11 cellular contexts compared by ENCODE assay signal in the genomic region with DNA sequence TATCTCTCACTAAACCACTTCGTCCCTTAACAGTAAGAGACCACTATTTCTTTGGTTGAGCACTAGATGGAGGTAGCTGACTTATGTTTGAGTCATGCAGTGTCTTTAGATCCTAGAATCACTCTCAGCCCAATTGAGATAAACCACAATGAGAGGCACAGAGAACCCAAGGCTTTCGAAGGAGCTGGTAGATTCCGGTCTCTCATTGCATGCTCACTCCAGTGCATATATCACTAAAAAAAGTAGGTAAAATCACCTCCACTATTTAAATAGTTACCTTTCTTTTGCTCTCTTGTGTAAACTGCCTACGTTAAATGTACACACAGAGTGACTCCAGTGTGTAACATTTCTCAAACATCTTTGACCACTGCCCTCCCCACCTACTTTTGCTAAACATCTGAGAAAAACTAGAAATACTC. TPM values are rescaled to one million over a fixed set of nuclear protein-coding genes. Genes with fewer than 3 reads are reported as not detected.
DNase-seq lines count a peak whose midpoint lies in the region; ATAC-seq, FAIRE-seq and TF ChIP-seq lines count a peak whose summit lies in the region.
"Had no signal": no experiment of that assay in that cellular context is flagged by ENCODE, and none has a peak within 500 bp of the region (broad histone marks: within the 10 kb centered on the region; RNA-seq: fewer than 3 reads in every experiment).

No MANE protein-coding gene starts in this region.

- no peak for TF ChIP-seq EP300 in GM12878 (IDR thresholded peaks at IDR 0.05; ENCODE audit: borderline replicate concordance in 1 of 2, control insufficient read depth in 1 of 2, low read depth in 2 of 2, low read length in 2 of 2)

- CTCF ChIA-PET in GM12878 (lab: Yijun Ruan, JAX) = interaction anchor here (1.3 to 3.0 kb wide), 4 partner anchors 11 to 580 kb away, joined by 3 to 13 read pairs (median 4); no protein-coding TSS in a partner anchor

- BruUV-seq in GM12878 (replicated peaks; lab: Mats Ljungman, UMichigan) = no TSS peak

- peak; percentile 23 for DNase-seq in EL
- DNase-seq in GM12878 (ENCODE audit: low read depth, low spot score) = no peak
- no peak for DNase-seq in natural killer cell
- DNase-seq in GM10266 (ENCODE audit: extremely low spot score) = no peak
- DNase-seq in SKM-1 (lab: John Stamatoyannopoulos, UW; ENCODE audit: unreplicated experiment) = no peak
- DNase-seq in CD1c-positive myeloid dendritic cell (ENCODE audit: extremely low spot score) = no peak
- DNase-seq: activated B cell treated with CpG ODN at 0.5 μM for 24 hours, NCI-H2081 treated with DMSO at 0.1 percent for 48 hours, uterus had no signal

- H3K9me2 ChIP-seq in Loucy (replicated peaks; ENCODE audit: low read depth, low read length) = no peaks in the 10 kb centered on the region

- no peaks in the 10 kb centered on the region for H3K4me1 ChIP-seq in Loucy (ENCODE audit: insufficient read depth, low read length, poor library complexity, severe bottlenecking)
- peaks cover 8% of the 10 kb centered on the region for H3K4me1 ChIP-seq in GM12878 (ENCODE audit: control insufficient read depth, insufficient read depth, low read length)
- H3K4me1 ChIP-seq in liver (ENCODE audit: control insufficient read depth in 4 of 4, insufficient read depth in 4 of 4, low read length in 3 of 4) = peaks cover 5 to 23% (median 14%) of the 10 kb centered on the region in 4 donors
- H3K4me1 ChIP-seq: uterus had no signal

- H3K36me3 ChIP-seq in Loucy (ENCODE audit: insufficient read depth, low read length) (peaks cover 64% of the 10 kb centered on the region; the same call in 1 of the 2 replicates), GM12878 (ENCODE audit: control insufficient read depth in 2 of 2, insufficient read depth in 2 of 2, low read length in 1 of 2) (peaks cover 3 to 14% of the 10 kb centered on the region in 2 experiments), liver (ENCODE audit: control insufficient read depth in 4 of 4, insufficient read depth in 3 of 4, low read depth in 1 of 4, low read length in 3 of 4) (peaks cover 5 to 23% (median 15%) of the 10 kb centered on the region in 4 donors)
- H3K36me3 ChIP-seq: uterus had no signal

- 0 out of 2 replicates have a peak, but pooled peaks have one; percentile 23 for TF ChIP-seq RAD21 in GM12878 (IDR thresholded peaks at IDR 0.05; ENCODE audit: insufficient read depth, low read depth, low read length)
- peak; percentile 80 to 83 for TF ChIP-seq RAD21 in liver (IDR thresholded peaks at IDR 0.05)

- peaks cover 26% of the 10 kb centered on the region for H3K36me3 Mint-ChIP-seq in natural killer cell

- in situ Hi-C loops in GM12878 (cut with MboI) = no loop called here

- SMC1A ChIA-PET in GM12878 (lab: Charles Lee; ENCODE audit: uncharacterized antibody, unreplicated experiment) = interaction anchor here (1.6 to 2.3 kb wide), 2 partner anchors 13 to 21 kb away, joined by 4 to 9 read pairs; no protein-coding TSS in a partner anchor

- intact Hi-C loops in GM12878 (cut with micrococcal nuclease; ENCODE audit: unreplicated experiment) (no loop called here), natural killer cell (cut with micrococcal nuclease) (no loop called here)

- ATAC-seq in GM12878 = no peak
- no peak for ATAC-seq in natural killer cell

- TF ChIP-seq POLR2A in GM12878 (IDR thresholded peaks at IDR 0.05; ENCODE audit: low read depth, low read length) = no peak

- H3K9me3 ChIP-seq in Loucy (ENCODE audit: insufficient read depth, low read depth, low read length) (no peaks in the 10 kb centered on the region), GM12878 (replicated peaks; ENCODE audit: control insufficient read depth, insufficient read depth, low read length) (no peaks in the 10 kb centered on the region), liver (ENCODE audit: control insufficient read depth in 4 of 4, low read length in 3 of 4) (no peaks in the 10 kb centered on the region)
- H3K9me3 ChIP-seq: uterus had no signal

- WGBS in GM12878 (ENCODE audit: insufficient coverage, insufficient replicate concordance, low lambda C conversion rate, missing lambda C conversion rate) = 99% methylated on average over 4 of the region's 4 CpGs
- WGBS in liver = 78% methylated on average over 4 of the region's 4 CpGs

- TF ChIP-seq CTCF in Loucy (conservative IDR thresholded peaks at IDR 0.05; ENCODE audit: low read length) (peak; percentile 42), GM12878 (IDR thresholded peaks at IDR 0.05 in 2 of 3, conservative IDR thresholded peaks at IDR 0.05 in 1 of 3; ENCODE audit: control insufficient read depth in 2 of 3, extremely low read depth in 1 of 3, insufficient read depth in 1 of 3, low read depth in 3 of 3, low read length in 3 of 3) (peak in 1 of 3 experiments; percentile 13; a peak in 2 of 6 replicates), liver (IDR thresholded peaks at IDR 0.05; ENCODE audit: low read depth, low read length, missing input control) (peak; percentile 43), natural killer cell (IDR thresholded peaks at IDR 0.05) (no peak), GM10266 (IDR thresholded peaks at IDR 0.05; ENCODE audit: control insufficient read depth, insufficient read depth, low read depth, missing control alignments) (no peak)

- no peak overlapping the region for H3K27ac Mint-ChIP-seq in natural killer cell
- H3K27ac Mint-ChIP-seq: activated B cell treated with CpG ODN at 0.5 μM for 24 hours had no signal

- POLR2A ChIA-PET in GM12878 (lab: Charles Lee) = no interaction called here

- H3K4me3 Mint-ChIP-seq in natural killer cell = no peak overlapping the region
- H3K4me3 Mint-ChIP-seq: activated B cell treated with CpG ODN at 0.5 μM for 24 hours had no signal

- H3K27ac ChIP-seq in GM12878 (ENCODE audit: control insufficient read depth, insufficient read depth) (no peak overlapping the region), liver (ENCODE audit: low read depth in 1 of 2, low read length in 2 of 2) (no peak overlapping the region)
- H3K27ac ChIP-seq: uterus had no signal

- RAD21 ChIA-PET in GM12878 (lab: Charles Lee; ENCODE audit: unreplicated experiment) = no interaction called here

- no peak overlapping the region for H3K9ac ChIP-seq in Loucy (ENCODE audit: low read depth, low read length, poor library complexity, severe bottlenecking)
- no peak overlapping the region for H3K9ac ChIP-seq in GM12878 (ENCODE audit: control insufficient read depth, insufficient read depth, low read length)
- no peak overlapping the region for H3K9ac ChIP-seq in liver (ENCODE audit: low read depth in 1 of 2, low read length in 2 of 2)

- H3K4me1 Mint-ChIP-seq in natural killer cell = peaks cover 0 to 13% of the 10 kb centered on the region in 2 donors

- no peak for FAIRE-seq in GM12878 (lab: Jason Lieb, UNC)

- no peaks in the 10 kb centered on the region for H4K20me1 ChIP-seq in Loucy (ENCODE audit: insufficient read depth, low read length, poor library complexity, severe bottlenecking)
- no peaks in the 10 kb centered on the region for H4K20me1 ChIP-seq in GM12878 (ENCODE audit: control insufficient read depth, insufficient read depth)

- no peaks in the 10 kb centered on the region for H3K79me2 ChIP-seq in Loucy (ENCODE audit: insufficient read depth, low read length)
- no peaks in the 10 kb centered on the region for H3K79me2 ChIP-seq in GM12878 (ENCODE audit: control insufficient read depth, insufficient read depth, low read length)

- H3K4me3 ChIP-seq in Loucy (ENCODE audit: low read length, poor library complexity, severe bottlenecking) (no peak overlapping the region), GM12878 (no peak overlapping the region), liver (ENCODE audit: low read depth in 1 of 3, low read length in 3 of 3) (no peak overlapping the region)
- H3K4me3 ChIP-seq: uterus had no signal

- H2AFZ ChIP-seq in Loucy (ENCODE audit: low read length) = no peak overlapping the region
- no peak overlapping the region for H2AFZ ChIP-seq in GM12878 (ENCODE audit: control insufficient read depth, low read depth, low read length)

- H3F3A ChIP-seq in Loucy (ENCODE audit: low read depth) = no peaks in the 10 kb centered on the region

- H3K27me3 Mint-ChIP-seq in natural killer cell (ENCODE audit: low read depth in 2 of 2) = no peaks in the 10 kb centered on the region
- H3K27me3 Mint-ChIP-seq: activated B cell treated with CpG ODN at 0.5 μM for 24 hours had no signal

- H3K9me3 Mint-ChIP-seq in natural killer cell = no peaks in the 10 kb centered on the region
- H3K9me3 Mint-ChIP-seq: activated B cell treated with CpG ODN at 0.5 μM for 24 hours had no signal

- H3K4me2 ChIP-seq in Loucy (ENCODE audit: low read depth, low read length, poor library complexity, severe bottlenecking) (no peak overlapping the region), GM12878 (ENCODE audit: control insufficient read depth, insufficient read depth) (no peak overlapping the region)

- H3K27me3 ChIP-seq in Loucy (ENCODE audit: insufficient read depth, low read length, poor library complexity, severe bottlenecking) (no peaks in the 10 kb centered on the region), GM12878 (replicated peaks in 1 of 2; ENCODE audit: control insufficient read depth in 2 of 2, insufficient read depth in 2 of 2, low read length in 1 of 2) (no peaks in the 10 kb centered on the region), liver (ENCODE audit: control insufficient read depth in 4 of 4, insufficient read depth in 4 of 4, low read length in 3 of 4) (no peaks in the 10 kb centered on the region)
- H3K27me3 ChIP-seq: uterus had no signal

RNA-seq across cellular contexts. Expression of a gene that starts 27.6 kb away (rescaled TPM):
- not detected in 2 replicates for total RNA-seq in GM12878 (2013; cell fraction: nucleolus; rRNA removed)
- total RNA-seq in GM12878 (2014; rRNA removed) (0.05 TPM in 1 of 2 replicates, not detected in the other), GM12878 (2014; rRNA removed; fragmentation: Illumina TruSeq; extraction: Trizol) (not detected in 2 replicates), GM12878 (2021) (not detected in 2 replicates), liver (not detected), natural killer cell (not detected)
- polyA plus RNA-seq in GM12878 (2011; ENCODE audit: low read depth) = not detected
- polyA plus RNA-seq in GM12878 (2011; rRNA removed) (not detected in 2 replicates), GM12878 (2014; fragmentation: Illumina TruSeq; extraction: Trizol) (not detected in 2 replicates), GM12878 (2014; fragmentation: Nextera tagmentation; extraction: Ambion mirVana) (not detected), GM12878 (2014; rRNA removed) (not detected in 2 replicates), GM12878 (2016; fragmentation: Nextera tagmentation; extraction: Ambion mirVana) (not detected), liver (under 1 TPM in 1 of 2 donors, not detected in 1; 0.10 TPM)
- not detected in 2 replicates for polyA plus RNA-seq in GM12878 (2011; cell fraction: cytosol; rRNA removed)
- not detected in 2 replicates for polyA plus RNA-seq in GM12878 (2011; cell fraction: nucleus; rRNA removed)
- polyA plus RNA-seq in GM12878 (2012) = not detected in 2 replicates
- not detected in 2 replicates for polyA minus RNA-seq in GM12878 (2011; rRNA and poly(A)+ RNA removed)
- polyA minus RNA-seq in GM12878 (2011; cell fraction: cytosol; rRNA and poly(A)+ RNA removed) = not detected in 2 replicates
- not detected in 2 replicates for polyA minus RNA-seq in GM12878 (2011; cell fraction: nucleus; rRNA and poly(A)+ RNA removed)
- total RNA-seq: activated B cell treated with CpG ODN at 0.5 μM for 24 hours, uterus had no signal

RNA-seq across cellular contexts. Expression of a gene that starts 33.9 kb away (rescaled TPM):
- 0.20 and 0.46 TPM in 2 replicates for total RNA-seq in GM12878 (2013; cell fraction: nucleolus; rRNA removed)
- total RNA-seq in GM12878 (2014; rRNA removed) (not detected in 2 replicates), GM12878 (2014; rRNA removed; fragmentation: Illumina TruSeq; extraction: Trizol) (not detected in 2 replicates), GM12878 (2021) (not detected in 2 replicates), liver (under 1 TPM in 1 of 2 donors, not detected in 1; 0.09 TPM), natural killer cell (under 1 TPM in 1 of 3 donors, not detected in 2; 0.20 TPM)
- polyA plus RNA-seq in GM12878 (2011; ENCODE audit: low read depth) = not detected
- polyA plus RNA-seq in GM12878 (2011; rRNA removed) (not detected in 2 replicates), GM12878 (2014; fragmentation: Illumina TruSeq; extraction: Trizol) (not detected in 2 replicates), GM12878 (2014; fragmentation: Nextera tagmentation; extraction: Ambion mirVana) (not detected), GM12878 (2014; rRNA removed) (not detected in 2 replicates), GM12878 (2016; fragmentation: Nextera tagmentation; extraction: Ambion mirVana) (not detected), liver (not detected)
- polyA plus RNA-seq in GM12878 (2011; cell fraction: cytosol; rRNA removed) = not detected in 2 replicates
- 0.12 TPM in 1 of 2 replicates, not detected in the other for polyA plus RNA-seq in GM12878 (2011; cell fraction: nucleus; rRNA removed)
- polyA plus RNA-seq in GM12878 (2012) = 0.05 TPM in 1 of 2 replicates, not detected in the other
- polyA minus RNA-seq in GM12878 (2011; rRNA and poly(A)+ RNA removed) = not detected in 2 replicates
- not detected in 2 replicates for polyA minus RNA-seq in GM12878 (2011; cell fraction: cytosol; rRNA and poly(A)+ RNA removed)
- polyA minus RNA-seq in GM12878 (2011; cell fraction: nucleus; rRNA and poly(A)+ RNA removed) = 0.19 TPM in 1 of 2 replicates, not detected in the other
- total RNA-seq: uterus had no signal

RNA-seq across cellular contexts. Expression of a gene that starts 44.3 kb away (rescaled TPM):
- 39.1 and 43.6 TPM in 2 replicates for total RNA-seq in GM12878 (2013; cell fraction: nucleolus; rRNA removed)
- 24.7 and 34.1 TPM in 2 replicates for total RNA-seq in GM12878 (2014; rRNA removed)
- 27.6 and 28.2 TPM in 2 replicates for total RNA-seq in GM12878 (2014; rRNA removed; fragmentation: Illumina TruSeq; extraction: Trizol)
- total RNA-seq in GM12878 (2021) = 20.1 and 20.7 TPM in 2 replicates
- polyA plus RNA-seq in GM12878 (2011; ENCODE audit: low read depth) = 11.3 TPM
- polyA plus RNA-seq in GM12878 (2011; rRNA removed) = 29.9 and 36.6 TPM in 2 replicates
- polyA plus RNA-seq in GM12878 (2011; cell fraction: cytosol; rRNA removed) = 18.3 and 19.4 TPM in 2 replicates
- polyA plus RNA-seq in GM12878 (2011; cell fraction: nucleus; rRNA removed) = 72.8 and 84.9 TPM in 2 replicates
- polyA plus RNA-seq in GM12878 (2012) = 18.2 and 18.8 TPM in 2 replicates
- polyA plus RNA-seq in GM12878 (2014; fragmentation: Illumina TruSeq; extraction: Trizol) = 29.6 and 30.7 TPM in 2 replicates
- polyA plus RNA-seq in GM12878 (2014; fragmentation: Nextera tagmentation; extraction: Ambion mirVana) = 10 to 100 TPM in 1 of 2 experiments, 1 to 10 TPM in 1; 9.7 to 14.4 TPM
- 21.0 and 26.9 TPM in 2 replicates for polyA plus RNA-seq in GM12878 (2014; rRNA removed)
- 10 to 100 TPM; 25.1 to 28.0 TPM for polyA plus RNA-seq in GM12878 (2016; fragmentation: Nextera tagmentation; extraction: Ambion mirVana)
- polyA minus RNA-seq in GM12878 (2011; rRNA and poly(A)+ RNA removed) = 33.2 and 33.6 TPM in 2 replicates
- polyA minus RNA-seq in GM12878 (2011; cell fraction: cytosol; rRNA and poly(A)+ RNA removed) = 10.7 and 11.8 TPM in 2 replicates
- polyA minus RNA-seq in GM12878 (2011; cell fraction: nucleus; rRNA and poly(A)+ RNA removed) = 15.1 and 19.7 TPM in 2 replicates
- 10 to 100 TPM; 22.3 to 27.7 TPM for total RNA-seq in liver
- polyA plus RNA-seq in liver = 10 to 100 TPM in 1 of 2 donors, 1 to 10 TPM in 1; 9.3 to 10.4 TPM
- 10 to 100 TPM; 21.8 to 33.0 (median 28.2) TPM for total RNA-seq in natural killer cell

RNA-seq across cellular contexts. Expression of a gene that starts 44.5 kb away (rescaled TPM):
- 11.3 and 13.4 TPM in 2 replicates for total RNA-seq in GM12878 (2013; cell fraction: nucleolus; rRNA removed)
- total RNA-seq in GM12878 (2014; rRNA removed) = 5.1 and 5.2 TPM in 2 replicates
- 9.9 and 11.7 TPM in 2 replicates for total RNA-seq in GM12878 (2014; rRNA removed; fragmentation: Illumina TruSeq; extraction: Trizol)
- total RNA-seq in GM12878 (2021) = 7.7 and 7.8 TPM in 2 replicates
- polyA plus RNA-seq in GM12878 (2011; ENCODE audit: low read depth) = 10.2 TPM
- 18.4 and 23.6 TPM in 2 replicates for polyA plus RNA-seq in GM12878 (2011; rRNA removed)
- polyA plus RNA-seq in GM12878 (2011; cell fraction: cytosol; rRNA removed) = 8.6 and 10.1 TPM in 2 replicates
- 12.5 and 14.1 TPM in 2 replicates for polyA plus RNA-seq in GM12878 (2011; cell fraction: nucleus; rRNA removed)
- 7.7 and 8.4 TPM in 2 replicates for polyA plus RNA-seq in GM12878 (2012)
- 17.3 TPM in 2 replicates for polyA plus RNA-seq in GM12878 (2014; fragmentation: Illumina TruSeq; extraction: Trizol)
- polyA plus RNA-seq in GM12878 (2014; fragmentation: Nextera tagmentation; extraction: Ambion mirVana) = 1 to 10 TPM; 8.5 to 8.8 TPM
- 8.3 and 9.5 TPM in 2 replicates for polyA plus RNA-seq in GM12878 (2014; rRNA removed)
- polyA plus RNA-seq in GM12878 (2016; fragmentation: Nextera tagmentation; extraction: Ambion mirVana) = 10 to 100 TPM; 15.3 to 18.3 TPM
- 4.9 and 6.5 TPM in 2 replicates for polyA minus RNA-seq in GM12878 (2011; rRNA and poly(A)+ RNA removed)
- polyA minus RNA-seq in GM12878 (2011; cell fraction: cytosol; rRNA and poly(A)+ RNA removed) = 2.7 and 4.9 TPM in 2 replicates
- 4.6 and 5.7 TPM in 2 replicates for polyA minus RNA-seq in GM12878 (2011; cell fraction: nucleus; rRNA and poly(A)+ RNA removed)
- total RNA-seq in liver = 1 to 10 TPM; 3.5 to 5.2 TPM
- 1 to 10 TPM; 5.9 to 8.2 TPM for polyA plus RNA-seq in liver
- 1 to 10 TPM; 5.9 to 8.1 (median 7.4) TPM for total RNA-seq in natural killer cell

Comparison
In these comparisons a context has a peak if more than half of its experiments do, and no peak if none do; other contexts are left out.
1. CTCF ChIP-seq: peak in Loucy (single experiment) and liver (single experiment); none in natural killer cell (single experiment) and GM10266 (single experiment).